8 cellular contexts compared by ENCODE assay signal in genomic region chr19:13850910-13851753, GRCh38. TPM values are rescaled to one million over a fixed set of nuclear protein-coding genes. Genes with fewer than 3 reads are reported as not detected.
DNase-seq lines count a peak whose midpoint lies in the region; ATAC-seq, FAIRE-seq and TF ChIP-seq lines count a peak whose summit lies in the region.

No MANE protein-coding gene starts in this region.

- H3K79me1 ChIP-seq in H1 (ENCODE audit: low read depth, low read length), result no peaks in the 10 kb centered on the region
- peaks cover 2% of the 10 kb centered on the region for H3K79me1 ChIP-seq in mesenchymal stem cell (replicated peaks; ENCODE audit: low read length, poor library complexity, severe bottlenecking)

- ATAC-seq in stimulated activated naive CD8-positive, alpha-beta T cell treated with anti-CD3 and anti-CD28 coated beads, Interleukin-15, amount 100 ng/mL, for 72 hours, result no peak
- no peak for ATAC-seq in HG03039 (IDR thresholded peaks at IDR 0.05; ENCODE audit: unreplicated experiment)

- TF ChIP-seq EP300 in H1 (IDR thresholded peaks at IDR 0.05; ENCODE audit: borderline replicate concordance in 1 of 2, low read depth in 2 of 2, low read length in 2 of 2), result no peak

- peak in 1 of 2 experiments; percentile 35; a peak in 1 of 3 replicates for TF ChIP-seq POLR2A in H1 (IDR thresholded peaks at IDR 0.05; ENCODE audit: control extremely low read depth in 1 of 2, low read depth in 2 of 2, low read length in 2 of 2)

- no peaks in the 10 kb centered on the region for H3K27me3 ChIP-seq in ACC112 (ENCODE audit: insufficient read depth, low read length)
- H3K27me3 ChIP-seq in H1 (replicated peaks in 1 of 4; ENCODE audit: control insufficient read depth in 3 of 4, extremely low read depth in 1 of 4, insufficient read depth in 3 of 4, low read length in 3 of 4), result no peaks in the 10 kb centered on the region
- H3K27me3 ChIP-seq in mesenchymal stem cell (ENCODE audit: control insufficient read depth in 1 of 2, insufficient read depth in 1 of 2, low read length in 2 of 2), result no peaks in the 10 kb centered on the region

- no peak overlapping the region for H4K5ac ChIP-seq in H1 (ENCODE audit: insufficient read length, low read depth, low read length)

- H3K56ac ChIP-seq in H1 (replicated peaks; ENCODE audit: insufficient read length, low read depth, low read length), result no peak overlapping the region

- no peak for TF ChIP-seq RAD21 in H1 (IDR thresholded peaks at IDR 0.05 in 1 of 2, conservative IDR thresholded peaks at IDR 0.05 in 1 of 2; ENCODE audit: low read depth in 2 of 2, low read length in 2 of 2)

- H3K27ac ChIP-seq in ACC112 (ENCODE audit: low read depth, low read length), result peak overlapping the region; percentile 100
- H3K27ac ChIP-seq in H1 (ENCODE audit: low read depth, low read length), result peak overlapping the region; percentile 67
- H3K27ac ChIP-seq in mesenchymal stem cell (ENCODE audit: low read length, poor library complexity, severe bottlenecking), result peak overlapping the region; percentile 97

- H2BK12ac ChIP-seq in H1 (ENCODE audit: low read depth, low read length) (peak overlapping the region; percentile 100), mesenchymal stem cell (ENCODE audit: low read length in 2 of 2) (peak overlapping the region; percentile 75 to 100)

- H3K4me1 Mint-ChIP-seq in stimulated activated naive CD8-positive, alpha-beta T cell treated with anti-CD3 and anti-CD28 coated beads, Interleukin-15, amount 100 ng/mL, for 72 hours, result peaks cover 43% of the 10 kb centered on the region

- H3K36me3 ChIP-seq in ACC112 (ENCODE audit: insufficient read depth, low read length), result no peaks in the 10 kb centered on the region
- no peaks in the 10 kb centered on the region for H3K36me3 ChIP-seq in H1 (ENCODE audit: control insufficient read depth in 2 of 4, insufficient read depth in 4 of 4, low read length in 3 of 4)
- no peaks in the 10 kb centered on the region for H3K36me3 ChIP-seq in mesenchymal stem cell (ENCODE audit: control insufficient read depth in 1 of 2, insufficient read depth in 2 of 2, low read depth in 1 of 2, low read length in 2 of 2)

- peak overlapping the region; percentile 74 for H3K4me3 ChIP-seq in ACC112 (ENCODE audit: low read depth, low read length)
- peak overlapping the region in 3 of 4 experiments; percentile 3 to 42 (median 10); a peak in 4 of 8 replicates for H3K4me3 ChIP-seq in H1 (ENCODE audit: extremely low read depth in 1 of 4, insufficient read depth in 2 of 4, low read depth in 3 of 4, low read length in 4 of 4)
- H3K4me3 ChIP-seq in mesenchymal stem cell (ENCODE audit: insufficient read depth in 1 of 2, low read depth in 1 of 2, low read length in 2 of 2), result peak overlapping the region in 1 of 2 experiments; percentile 79

- no peaks in the 10 kb centered on the region for H3K9me3 Mint-ChIP-seq in stimulated activated naive CD8-positive, alpha-beta T cell treated with anti-CD3 and anti-CD28 coated beads, Interleukin-15, amount 100 ng/mL, for 72 hours

- H2BK15ac ChIP-seq in H1 (ENCODE audit: low read length) (peak overlapping the region; percentile 95), mesenchymal stem cell (ENCODE audit: low read depth, poor library complexity, severe bottlenecking) (peak overlapping the region; percentile 97)

- H3K9me3 ChIP-seq in H1 (ENCODE audit: insufficient read depth in 2 of 2, low read depth in 1 of 2, low read length in 1 of 2) (no peaks in the 10 kb centered on the region), mesenchymal stem cell (ENCODE audit: control insufficient read depth, low read length) (no peaks in the 10 kb centered on the region)

- H4K91ac ChIP-seq in H1 (replicated peaks; ENCODE audit: insufficient read length, low read length) (peak overlapping the region; percentile 72), mesenchymal stem cell (ENCODE audit: low read length) (peak overlapping the region; percentile 87)

- H2BK120ac ChIP-seq in H1 (replicated peaks; ENCODE audit: low read depth, low read length) (no peak overlapping the region), mesenchymal stem cell (ENCODE audit: low read depth, low read length) (peak overlapping the region; percentile 90)

- H3K27ac Mint-ChIP-seq in stimulated activated naive CD8-positive, alpha-beta T cell treated with anti-CD3 and anti-CD28 coated beads, Interleukin-15, amount 100 ng/mL, for 72 hours, result peak overlapping the region; percentile 80 to 89

- H4K20me1 ChIP-seq in H1 (replicated peaks in 1 of 2; ENCODE audit: control insufficient read depth in 1 of 2, insufficient read depth in 2 of 2, low read length in 2 of 2), result no peaks in the 10 kb centered on the region

- H2BK5ac ChIP-seq in H1 (ENCODE audit: low read depth, low read length) (peak overlapping the region; percentile 92), mesenchymal stem cell (ENCODE audit: low read depth, low read length, poor library complexity, severe bottlenecking) (peak overlapping the region; percentile 100)

- DNase-seq in LHCN-M2 (ENCODE audit: low read depth) (peak; percentile 97), H1 (ENCODE audit: low read depth in 1 of 2, low spot score in 2 of 2) (no peak), mesenchymal stem cell (peak; percentile 96), NCI-H748 (lab: John Stamatoyannopoulos, UW; ENCODE audit: unreplicated experiment) (no peak)
- peak; percentile 85 for DNase-seq in activated CD8-positive, alpha-beta memory T cell treated with anti-CD3 and anti-CD28 coated beads, Interleukin-2, amount 50 U/mL, for 4 hours
- DNase-seq in stimulated activated naive CD8-positive, alpha-beta T cell treated with anti-CD3 and anti-CD28 coated beads, Interleukin-15, amount 100 ng/mL, for 72 hours, result peak in 1 of 2 donors; percentile 43

- H3K14ac ChIP-seq in H1 (ENCODE audit: insufficient read length) (no peak overlapping the region), mesenchymal stem cell (ENCODE audit: low read length in 2 of 2) (peak overlapping the region in 1 of 2 experiments; percentile 0)

- H3K4me2 ChIP-seq in H1 (ENCODE audit: insufficient read depth in 1 of 2, low read depth in 2 of 2, low read length in 2 of 2), result peak overlapping the region; percentile 53 to 68
- peak overlapping the region; percentile 62 for H3K4me2 ChIP-seq in mesenchymal stem cell (ENCODE audit: low read length, poor library complexity, severe bottlenecking)

- peaks cover 13% of the 10 kb centered on the region; the same call in 1 of the 2 replicates for H3K23me2 ChIP-seq in H1 (ENCODE audit: low read depth, low read length)

- peak overlapping the region in 2 of 4 experiments; percentile 13 to 47; a peak in 3 of 7 replicates for H3K9ac ChIP-seq in H1 (replicated peaks in 1 of 4; ENCODE audit: extremely low read depth in 1 of 4, low read depth in 3 of 4, low read length in 3 of 4)
- H3K9ac ChIP-seq in mesenchymal stem cell (ENCODE audit: low read length), result peak overlapping the region; percentile 99

- CTCF ChIA-PET in H1 (lab: Charles Lee; ENCODE audit: partially characterized antibody), result interaction anchor here (0.6 to 3.6 kb wide), 9 partner anchors 9 to 471 kb away, joined by 3 to 31 read pairs (median 4); no protein-coding TSS in a partner anchor

- peak overlapping the region; percentile 91 for H4K8ac ChIP-seq in H1 (ENCODE audit: extremely low read depth, insufficient read depth, low read length)
- H4K8ac ChIP-seq in mesenchymal stem cell (ENCODE audit: low read length), result peak overlapping the region; percentile 99

- H2AFZ ChIP-seq in ACC112 (ENCODE audit: low read length, unreplicated experiment) (peak overlapping the region; percentile 25), H1 (ENCODE audit: low read length) (no peak overlapping the region; the same call in 1 of the 2 replicates), mesenchymal stem cell (ENCODE audit: low read depth, low read length) (peak overlapping the region; percentile 36)

- H3K18ac ChIP-seq in H1 (ENCODE audit: extremely low read depth, low read length), result peak overlapping the region; percentile 73
- H3K18ac ChIP-seq in mesenchymal stem cell (ENCODE audit: low read depth in 1 of 2, low read length in 2 of 2), result peak overlapping the region; percentile 98 to 99

- H3K4ac ChIP-seq in H1 (replicated peaks; ENCODE audit: insufficient read length, low read depth, low read length) (no peak overlapping the region), mesenchymal stem cell (ENCODE audit: low read depth in 1 of 2, low read length in 2 of 2) (peak overlapping the region; percentile 98 to 99)

- H3K79me2 ChIP-seq in ACC112 (ENCODE audit: control insufficient read depth, insufficient read depth, low read length, unreplicated experiment) (no peaks in the 10 kb centered on the region), H1 (ENCODE audit: control insufficient read depth in 1 of 2, insufficient read depth in 2 of 2, low read length in 2 of 2) (no peaks in the 10 kb centered on the region)

- TF ChIP-seq CTCF in H1 (IDR thresholded peaks at IDR 0.05; ENCODE audit: control extremely low read depth in 1 of 3, insufficient read depth in 1 of 3, low read depth in 1 of 3, low read length in 3 of 3), result no peak

- peak overlapping the region; percentile 98 for H2AK5ac ChIP-seq in H1 (ENCODE audit: low read depth, low read length)
- H2AK5ac ChIP-seq in mesenchymal stem cell (ENCODE audit: low read length, severe bottlenecking), result peak overlapping the region; percentile 92

- POLR2A ChIA-PET in H1 (lab: Charles Lee; ENCODE audit: partially characterized antibody), result interaction anchor here (1.0 to 9.2 kb wide), 6 partner anchors 9 to 76 kb away, joined by 3 to 62 read pairs (median 6); partner anchors contain the start of gene ZSWIM4

- peak overlapping the region; percentile 35 to 60 for H3K4me3 Mint-ChIP-seq in stimulated activated naive CD8-positive, alpha-beta T cell treated with anti-CD3 and anti-CD28 coated beads, Interleukin-15, amount 100 ng/mL, for 72 hours

- 84% methylated on average over 23 of the region's 26 CpGs; no CpG with 5 or more reads in 1 of the 2 experiments for WGBS in H1 (ENCODE audit: extremely low coverage in 1 of 2, insufficient coverage in 1 of 2, insufficient read length in 1 of 2, insufficient replicate concordance in 2 of 2, low coverage in 1 of 2, low lambda C conversion rate in 2 of 2, missing lambda C conversion rate in 1 of 2), 2 experiments
- 7% methylated on average over 22 of the region's 26 CpGs for WGBS in mesenchymal stem cell

- H3K23ac ChIP-seq in H1 (ENCODE audit: insufficient read length) (no peak overlapping the region), mesenchymal stem cell (ENCODE audit: low read length in 2 of 2) (peak overlapping the region in 1 of 2 experiments; percentile 27)

- H3K4me1 ChIP-seq in ACC112 (ENCODE audit: control insufficient read depth, insufficient read depth, low read length, unreplicated experiment), result peaks cover 42% of the 10 kb centered on the region
- H3K4me1 ChIP-seq in H1 (replicated peaks in 1 of 4; ENCODE audit: control insufficient read depth in 3 of 4, insufficient read depth in 4 of 4, low read length in 3 of 4), result peaks cover 6 to 22% (median 16%) of the 10 kb centered on the region in 4 experiments
- peaks cover 50% of the 10 kb centered on the region for H3K4me1 ChIP-seq in mesenchymal stem cell (ENCODE audit: control insufficient read depth, insufficient read depth, low read depth, low read length)

- H2BK20ac ChIP-seq in H1 (ENCODE audit: low read length), result peak overlapping the region; percentile 91; the same call in 1 of the 2 replicates

- FAIRE-seq in H1 (lab: Jason Lieb, UNC), result no peak

- H3K27me3 Mint-ChIP-seq in stimulated activated naive CD8-positive, alpha-beta T cell treated with anti-CD3 and anti-CD28 coated beads, Interleukin-15, amount 100 ng/mL, for 72 hours, result no peaks in the 10 kb centered on the region

RNA-seq across cellular contexts. Expression of gene NANOS3, which starts 25.8 kb away (rescaled TPM):
- not detected in 2 replicates for total RNA-seq in LHCN-M2 (2014; rRNA removed)
- polyA plus RNA-seq in LHCN-M2 (2012), result 1.3 TPM
- not detected in 2 replicates for total RNA-seq in H1 (2021; fragmentation: NEBNext Ultra II Directional; extraction: Animal tissue kit (Norgen Biotek cat#: 25700))
- 0.14 and 0.62 TPM in 2 replicates for polyA plus RNA-seq in H1 (2011; rRNA removed)
- polyA plus RNA-seq in H1 (2011; cell fraction: cytosol; rRNA removed), result not detected
- not detected for polyA plus RNA-seq in H1 (2011; cell fraction: nucleus; rRNA removed)
- polyA plus RNA-seq in H1 (2012, experiment 1 of 2), result 0.69 to 0.83 TPM in 2 of 4 replicates, not detected in the others
- not detected for polyA plus RNA-seq in H1 (2012, experiment 2 of 2)
- 1.2 TPM for polyA plus RNA-seq in H1 (2013, experiment 1 of 2)
- polyA plus RNA-seq in H1 (2013, experiment 2 of 2), result 1.3 TPM
- polyA minus RNA-seq in H1 (2011; rRNA and poly(A)+ RNA removed), result not detected in 2 replicates
- not detected for polyA minus RNA-seq in H1 (2011; cell fraction: cytosol; rRNA and poly(A)+ RNA removed)
- polyA minus RNA-seq in H1 (2011; cell fraction: nucleus; rRNA and poly(A)+ RNA removed), result not detected
- polyA plus RNA-seq in mesenchymal stem cell (2013, experiment 1 of 2), result 1.4 TPM
- polyA plus RNA-seq in mesenchymal stem cell (2013, experiment 2 of 2), result 3.1 TPM

RNA-seq across cellular contexts. Expression of gene BRME1, which starts 54.8 kb away (rescaled TPM):
- 1.1 and 1.7 TPM in 2 replicates for total RNA-seq in LHCN-M2 (2014; rRNA removed)
- 0.73 TPM for polyA plus RNA-seq in LHCN-M2 (2012)
- 4.6 and 4.7 TPM in 2 replicates for total RNA-seq in H1 (2021; fragmentation: NEBNext Ultra II Directional; extraction: Animal tissue kit (Norgen Biotek cat#: 25700))
- 4.6 and 6.0 TPM in 2 replicates for polyA plus RNA-seq in H1 (2011; rRNA removed)
- 5.2 TPM for polyA plus RNA-seq in H1 (2011; cell fraction: cytosol; rRNA removed)
- polyA plus RNA-seq in H1 (2011; cell fraction: nucleus; rRNA removed), result 12.9 TPM
- polyA plus RNA-seq in H1 (2012, experiment 1 of 2), result 2.8 to 5.0 TPM (median 3.9 TPM) in 4 replicates
- polyA plus RNA-seq in H1 (2012, experiment 2 of 2), result 3.1 TPM
- polyA plus RNA-seq in H1 (2013, experiment 1 of 2), result 3.8 TPM
- 3.4 TPM for polyA plus RNA-seq in H1 (2013, experiment 2 of 2)
- 2.5 and 3.4 TPM in 2 replicates for polyA minus RNA-seq in H1 (2011; rRNA and poly(A)+ RNA removed)
- 3.8 TPM for polyA minus RNA-seq in H1 (2011; cell fraction: cytosol; rRNA and poly(A)+ RNA removed)
- 7.3 TPM for polyA minus RNA-seq in H1 (2011; cell fraction: nucleus; rRNA and poly(A)+ RNA removed)
- polyA plus RNA-seq in mesenchymal stem cell (2013, experiment 1 of 2), result 0.22 TPM
- polyA plus RNA-seq in mesenchymal stem cell (2013, experiment 2 of 2), result 0.22 TPM

RNA-seq across cellular contexts. Expression of gene CC2D1A, which starts 54.9 kb away (rescaled TPM):
- 19.2 and 21.0 TPM in 2 replicates for total RNA-seq in LHCN-M2 (2014; rRNA removed)
- polyA plus RNA-seq in LHCN-M2 (2012), result 12.6 TPM
- 33.0 and 36.4 TPM in 2 replicates for total RNA-seq in H1 (2021; fragmentation: NEBNext Ultra II Directional; extraction: Animal tissue kit (Norgen Biotek cat#: 25700))
- polyA plus RNA-seq in H1 (2011; rRNA removed), result 12.5 and 20.5 TPM in 2 replicates
- polyA plus RNA-seq in H1 (2011; cell fraction: cytosol; rRNA removed), result 17.1 TPM
- polyA plus RNA-seq in H1 (2011; cell fraction: nucleus; rRNA removed), result 71.1 TPM
- 20.2 to 39.2 TPM (median 31.7 TPM) in 4 replicates for polyA plus RNA-seq in H1 (2012, experiment 1 of 2)
- 21.2 TPM for polyA plus RNA-seq in H1 (2012, experiment 2 of 2)
- 17.9 TPM for polyA plus RNA-seq in H1 (2013, experiment 1 of 2)
- polyA plus RNA-seq in H1 (2013, experiment 2 of 2), result 16.1 TPM
- polyA minus RNA-seq in H1 (2011; rRNA and poly(A)+ RNA removed), result 15.8 and 22.9 TPM in 2 replicates
- polyA minus RNA-seq in H1 (2011; cell fraction: cytosol; rRNA and poly(A)+ RNA removed), result 17.1 TPM
- polyA minus RNA-seq in H1 (2011; cell fraction: nucleus; rRNA and poly(A)+ RNA removed), result 19.3 TPM
- 15.2 TPM for polyA plus RNA-seq in mesenchymal stem cell (2013, experiment 1 of 2)
- polyA plus RNA-seq in mesenchymal stem cell (2013, experiment 2 of 2), result 15.0 TPM

RNA-seq across cellular contexts. Expression of gene ZSWIM4, which starts 55.9 kb away (rescaled TPM):
- 1.8 and 2.7 TPM in 2 replicates for total RNA-seq in LHCN-M2 (2014; rRNA removed)
- polyA plus RNA-seq in LHCN-M2 (2012), result 1.7 TPM
- 31.1 and 32.7 TPM in 2 replicates for total RNA-seq in H1 (2021; fragmentation: NEBNext Ultra II Directional; extraction: Animal tissue kit (Norgen Biotek cat#: 25700))
- polyA plus RNA-seq in H1 (2011; rRNA removed), result 12.2 and 23.2 TPM in 2 replicates
- 10.9 TPM for polyA plus RNA-seq in H1 (2011; cell fraction: cytosol; rRNA removed)
- polyA plus RNA-seq in H1 (2011; cell fraction: nucleus; rRNA removed), result 21.2 TPM
- polyA plus RNA-seq in H1 (2012, experiment 1 of 2), result 13.1 to 23.1 TPM (median 21.0 TPM) in 4 replicates
- 20.0 TPM for polyA plus RNA-seq in H1 (2012, experiment 2 of 2)
- 17.0 TPM for polyA plus RNA-seq in H1 (2013, experiment 1 of 2)
- 17.3 TPM for polyA plus RNA-seq in H1 (2013, experiment 2 of 2)
- polyA minus RNA-seq in H1 (2011; rRNA and poly(A)+ RNA removed), result 8.9 and 10.8 TPM in 2 replicates
- polyA minus RNA-seq in H1 (2011; cell fraction: cytosol; rRNA and poly(A)+ RNA removed), result 23.9 TPM
- polyA minus RNA-seq in H1 (2011; cell fraction: nucleus; rRNA and poly(A)+ RNA removed), result 13.5 TPM
- 6.3 TPM for polyA plus RNA-seq in mesenchymal stem cell (2013, experiment 1 of 2)
- 6.2 TPM for polyA plus RNA-seq in mesenchymal stem cell (2013, experiment 2 of 2)

Comparison
In these comparisons a context has a peak if more than half of its experiments do, and no peak if none do; other contexts are left out.
1. DNase-seq: peak in LHCN-M2 (single experiment), activated CD8-positive, alpha-beta memory T cell treated with anti-CD3 and anti-CD28 coated beads, Interleukin-2, amount 50 U/mL, for 4 hours (single experiment) and mesenchymal stem cell (single experiment); none in H1 (0 of 2) and NCI-H748 (single experiment).
2. Peak in every context shown above with its lines, with median percentiles within 50 percentile points of each other: H3K27ac ChIP-seq.